ENCODE assay signal across 8 cellular contexts in the genomic region with DNA sequence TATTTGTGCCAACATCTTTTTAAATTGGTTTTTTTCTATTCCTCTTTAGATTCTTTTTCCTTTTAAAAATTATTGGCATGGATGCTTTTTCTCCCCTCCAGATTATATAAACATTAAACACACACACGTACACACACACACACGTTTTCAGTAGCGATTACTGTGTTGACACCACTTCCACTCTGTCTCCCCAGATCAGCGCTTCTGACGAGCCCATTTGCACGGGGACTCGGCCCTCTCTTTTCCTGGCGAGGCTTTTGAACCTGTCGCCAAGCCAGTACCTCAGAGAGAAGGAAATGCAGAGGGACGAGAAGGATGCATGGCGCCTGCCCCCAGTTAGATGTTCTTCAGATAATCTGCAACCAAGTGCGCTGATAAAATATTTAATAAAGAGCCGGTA. TPM values are rescaled to one million over a fixed set of nuclear protein-coding genes. Genes with fewer than 3 reads are reported as not detected.
DNase-seq lines count a peak whose midpoint lies in the region; ATAC-seq lines count a peak whose summit lies in the region.

No MANE protein-coding gene starts in this region.

- no peak overlapping the region for H2BK15ac ChIP-seq in mesendoderm (replicated peaks; ENCODE audit: low read depth)

- peak overlapping the region in 2 of 11 experiments; percentile 53 to 66; a peak in 1 of 22 replicates for H3K9ac ChIP-seq in BLaER1 treated with 17β-estradiol and CSF1 and Interleukin-3, amounts not matched to agents 10 nM and 100 nM
- H3K9ac ChIP-seq in HUES64 (ENCODE audit: low read depth, low read length) = no peak overlapping the region
- no peak overlapping the region for H3K9ac ChIP-seq in mesendoderm (ENCODE audit: low read length)

- H2AK5ac ChIP-seq in mesendoderm (ENCODE audit: low read length) = no peak overlapping the region

- H3K4ac ChIP-seq in mesendoderm (ENCODE audit: low read depth, low read length) = no peak overlapping the region

- peaks cover 87 to 92% (median 90%) of the 10 kb centered on the region in 11 experiments for H3K27me3 ChIP-seq in BLaER1 treated with 17β-estradiol and CSF1 and Interleukin-3, amounts not matched to agents 10 nM and 100 nM
- H3K27me3 ChIP-seq in HUES64 (ENCODE audit: insufficient read depth, low read length) (peaks cover 89% of the 10 kb centered on the region), mesendoderm (ENCODE audit: insufficient read depth, low read length, poor library complexity) (peaks cover 31% of the 10 kb centered on the region)

- H3K27ac ChIP-seq in BLaER1 treated with 17β-estradiol and CSF1 and Interleukin-3, amounts not matched to agents 10 nM and 100 nM = no peak overlapping the region
- H3K27ac ChIP-seq in HUES64 (ENCODE audit: low read depth, low read length) (no peak overlapping the region), mesendoderm (ENCODE audit: low read depth, low read length) (no peak overlapping the region)

- H3K27me3 Mint-ChIP-seq in activated naive CD8-positive, alpha-beta T cell treated with anti-CD3 and anti-CD28 coated beads, Interleukin-2, amount 10 ng/mL, durations not matched to agents 7 days and 5 days = peaks cover 58% of the 10 kb centered on the region

- peaks cover 13 to 31% (median 17%) of the 10 kb centered on the region in 10 experiments for H3K4me1 ChIP-seq in BLaER1 treated with 17β-estradiol and CSF1 and Interleukin-3, amounts not matched to agents 10 nM and 100 nM
- H3K4me1 ChIP-seq in HUES64 (ENCODE audit: insufficient read depth, low read length) = peaks cover 33% of the 10 kb centered on the region
- H3K4me1 ChIP-seq in mesendoderm (ENCODE audit: control insufficient read depth, low read depth, low read length) = peaks cover 16% of the 10 kb centered on the region

- H3K56ac ChIP-seq in mesendoderm (ENCODE audit: low read length) = peak overlapping the region; percentile 84

- no peak overlapping the region for H2BK120ac ChIP-seq in mesendoderm (ENCODE audit: low read depth, low read length)

- H3K9me3 ChIP-seq in BLaER1 treated with 17β-estradiol and CSF1 and Interleukin-3, amounts not matched to agents 10 nM and 100 nM (replicated peaks in 1 of 11) = peaks cover 10 to 16% (median 12%) of the 10 kb centered on the region in 11 experiments; a peak in 20 of 22 replicates
- H3K9me3 ChIP-seq in HUES64 (ENCODE audit: insufficient read depth, low read depth, low read length) = no peaks in the 10 kb centered on the region

- no peak overlapping the region for H3K23ac ChIP-seq in mesendoderm (ENCODE audit: low read length)

- peak overlapping the region; percentile 64 for H3K4me3 Mint-ChIP-seq in activated naive CD8-positive, alpha-beta T cell treated with anti-CD3 and anti-CD28 coated beads, Interleukin-2, amount 10 ng/mL, durations not matched to agents 7 days and 5 days

- no peaks in the 10 kb centered on the region for H3K79me1 ChIP-seq in mesendoderm (ENCODE audit: low read length)

- ATAC-seq in GM19023 (IDR thresholded peaks at IDR 0.05; ENCODE audit: unreplicated experiment) (peak; percentile 28), GM21381 (IDR thresholded peaks at IDR 0.05; ENCODE audit: unreplicated experiment) (no peak)
- ATAC-seq in activated naive CD8-positive, alpha-beta T cell treated with anti-CD3 and anti-CD28 coated beads, Interleukin-2, amount 10 ng/mL, durations not matched to agents 7 days and 5 days (ENCODE audit: low read depth) = peak; percentile 51

- H3K36me3 ChIP-seq in BLaER1 treated with 17β-estradiol and CSF1 and Interleukin-3, amounts not matched to agents 10 nM and 100 nM = peaks cover 0 to 20% (median 8%) of the 10 kb centered on the region in 11 experiments; a peak in 12 of 22 replicates
- H3K36me3 ChIP-seq in HUES64 (ENCODE audit: insufficient read depth, low read length) = peaks cover 7% of the 10 kb centered on the region; the same call in 1 of the 2 replicates
- no peaks in the 10 kb centered on the region for H3K36me3 ChIP-seq in mesendoderm (ENCODE audit: control insufficient read depth, insufficient read depth, low read length)

- H3K4me1 Mint-ChIP-seq in activated naive CD8-positive, alpha-beta T cell treated with anti-CD3 and anti-CD28 coated beads, Interleukin-2, amount 10 ng/mL, durations not matched to agents 7 days and 5 days = peaks cover 46% of the 10 kb centered on the region

- H3K27ac Mint-ChIP-seq in activated naive CD8-positive, alpha-beta T cell treated with anti-CD3 and anti-CD28 coated beads, Interleukin-2, amount 10 ng/mL, durations not matched to agents 7 days and 5 days = no peak overlapping the region

- peak overlapping the region; percentile 77 to 99 (median 85); a peak in 21 of 22 replicates for H3K4me2 ChIP-seq in BLaER1 treated with 17β-estradiol and CSF1 and Interleukin-3, amounts not matched to agents 10 nM and 100 nM
- H3K4me2 ChIP-seq in mesendoderm (ENCODE audit: low read length) = peak overlapping the region; percentile 68

- 1% methylated on average over 13 of the region's 13 CpGs for WGBS in HUES64
- no CpG with 5 or more reads among the region's 13 CpGs for WGBS in mesendoderm (ENCODE audit: extremely low coverage, insufficient coverage, low lambda C conversion rate)

- no peak overlapping the region for H4K5ac ChIP-seq in mesendoderm (ENCODE audit: low read length)

- no peaks in the 10 kb centered on the region for H3K9me3 Mint-ChIP-seq in activated naive CD8-positive, alpha-beta T cell treated with anti-CD3 and anti-CD28 coated beads, Interleukin-2, amount 10 ng/mL, durations not matched to agents 7 days and 5 days

- no peaks in the 10 kb centered on the region for H3K79me2 ChIP-seq in mesendoderm (ENCODE audit: control insufficient read depth, insufficient read depth, low read length)

- POLR2A ChIA-PET in activated naive CD8-positive, alpha-beta T cell treated with anti-CD3 and anti-CD28 coated beads, Interleukin-2, amount 10 ng/mL, durations not matched to agents 7 days and 5 days (lab: Charles Lee) = interaction anchor here (0.9 kb wide), 1 partner anchor 106 kb away, joined by 3 read pairs; no protein-coding TSS in a partner anchor

- H4K20me1 ChIP-seq in BLaER1 treated with 17β-estradiol and CSF1 and Interleukin-3, amounts not matched to agents 10 nM and 100 nM = peaks cover 0 to 89% (median 74%) of the 10 kb centered on the region in 11 experiments; a peak in 20 of 22 replicates

- H3K36me3 Mint-ChIP-seq in activated naive CD8-positive, alpha-beta T cell treated with anti-CD3 and anti-CD28 coated beads, Interleukin-2, amount 10 ng/mL, durations not matched to agents 7 days and 5 days = peaks cover 15% of the 10 kb centered on the region

- H3K18ac ChIP-seq in mesendoderm (ENCODE audit: low read length) = no peak overlapping the region

- peak overlapping the region; percentile 41 to 60 (median 50); a peak in 17 of 20 replicates for H3K4me3 ChIP-seq in BLaER1 treated with 17β-estradiol and CSF1 and Interleukin-3, amounts not matched to agents 10 nM and 100 nM
- H3K4me3 ChIP-seq in HUES64 (ENCODE audit: low read length) = peak overlapping the region; percentile 55
- no peak overlapping the region for H3K4me3 ChIP-seq in mesendoderm (ENCODE audit: low read length)

- no peak overlapping the region for H2BK5ac ChIP-seq in mesendoderm (ENCODE audit: low read length)

- no peak overlapping the region for H4K8ac ChIP-seq in mesendoderm (ENCODE audit: low read depth, low read length)

- DNase-seq in activated naive CD8-positive, alpha-beta T cell treated with anti-CD3 and anti-CD28 coated beads, Interleukin-2, amount 10 ng/mL, durations not matched to agents 7 days and 5 days = peak; percentile 39
- DNase-seq in mesendoderm = peak; percentile 55
- DNase-seq in NOMO-1 (lab: John Stamatoyannopoulos, UW; ENCODE audit: unreplicated experiment in 2 of 2) = no peak
- DNase-seq in AG08395 (ENCODE audit: low spot score) = no peak

RNA-seq across cellular contexts. Expression of a gene that starts 1.1 kb away (rescaled TPM):
- polyA plus RNA-seq in HUES64 (2013, experiment 1 of 2) = not detected
- polyA plus RNA-seq in HUES64 (2013, experiment 2 of 2) = not detected
- total RNA-seq in activated naive CD8-positive, alpha-beta T cell treated with anti-CD3 and anti-CD28 coated beads, Interleukin-2, amount 10 ng/mL, durations not matched to agents 7 days and 5 days = not detected
- 0.20 TPM for polyA plus RNA-seq in mesendoderm (2013, experiment 1 of 2)
- polyA plus RNA-seq in mesendoderm (2013, experiment 2 of 2) = 0.13 TPM

Comparison
In these comparisons a context has a peak if more than half of its experiments do, and no peak if none do; other contexts are left out.
1. DNase-seq: peak in activated naive CD8-positive, alpha-beta T cell treated with anti-CD3 and anti-CD28 coated beads, Interleukin-2, amount 10 ng/mL, durations not matched to agents 7 days and 5 days (single experiment) and mesendoderm (single experiment); none in NOMO-1 (0 of 2) and AG08395 (single experiment).